ENCODE assay signal across 7 cellular contexts in the genomic region with DNA sequence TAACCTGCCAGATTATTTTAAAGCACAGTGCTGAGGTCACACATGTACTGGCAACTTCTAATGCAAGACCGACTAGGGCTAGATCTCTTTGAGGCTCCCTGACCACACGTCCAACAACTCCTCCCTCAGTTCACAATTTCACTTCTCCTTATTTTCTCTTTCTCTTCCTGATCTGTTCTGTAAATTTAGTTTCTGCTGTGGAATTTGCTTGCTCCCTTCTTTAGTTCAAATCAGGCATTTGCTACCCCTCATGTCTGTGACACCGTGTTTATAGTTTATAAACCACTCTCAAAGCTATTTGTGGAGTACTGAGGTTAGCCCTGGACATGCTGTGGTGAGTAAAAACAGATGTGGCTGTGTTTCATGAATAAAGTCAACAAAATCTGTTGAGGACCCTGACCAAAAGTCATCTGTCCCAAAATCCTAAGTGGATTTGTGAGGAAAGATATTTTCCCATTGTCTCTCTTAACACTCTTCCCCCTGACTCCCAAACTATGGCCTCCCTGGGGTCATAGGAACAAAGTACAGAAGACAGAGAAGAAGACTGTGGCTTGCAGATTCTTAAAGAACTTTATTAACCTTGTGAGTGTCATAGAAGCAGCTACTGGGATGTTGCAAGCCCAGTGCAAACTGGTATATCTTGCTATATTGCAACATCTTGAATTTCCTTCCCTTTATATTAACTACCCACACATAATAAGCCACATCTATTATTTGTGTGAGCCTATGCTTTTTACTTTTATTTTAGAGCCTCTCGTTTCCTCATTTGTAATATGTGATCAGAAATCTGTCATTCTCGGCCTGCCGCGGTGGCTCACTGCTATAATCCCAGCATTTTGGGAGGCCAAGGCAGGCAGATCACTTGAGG. TPM values are rescaled to one million over a fixed set of nuclear protein-coding genes. Genes with fewer than 3 reads are reported as not detected.
DNase-seq lines count a peak whose midpoint lies in the region; ATAC-seq and TF ChIP-seq lines count a peak whose summit lies in the region.

No MANE protein-coding gene starts in this region.

- peak overlapping the region; percentile 27; the same call in 1 of the 2 replicates for H2AFZ ChIP-seq in Karpas-422 (ENCODE audit: low read length)

- no peaks in the 10 kb centered on the region for H3K9me3 ChIP-seq in Karpas-422 (ENCODE audit: low read length)
- no peaks in the 10 kb centered on the region for H3K9me3 ChIP-seq in upper lobe of left lung
- H3K9me3 ChIP-seq in SJCRH30 (replicated peaks), result no peaks in the 10 kb centered on the region

- H3K9ac ChIP-seq in Karpas-422 (ENCODE audit: low read length), result peak overlapping the region; percentile 9

- H3K79me2 ChIP-seq in Karpas-422 (ENCODE audit: low read length), result peaks cover 19% of the 10 kb centered on the region

- ATAC-seq in GM21447 (IDR thresholded peaks at IDR 0.05; ENCODE audit: unreplicated experiment), result peak; percentile 28
- peak in 1 of 2 donors; percentile 30 for ATAC-seq in upper lobe of left lung (ENCODE audit: low FRiP score in 2 of 2)

- DNase-seq in Karpas-422 (peak; percentile 40), fibroblast of villous mesenchyme (ENCODE audit: low read depth) (peak; percentile 73), upper lobe of left lung (peak in 1 of 2 donors; percentile 34), SJCRH30 (no peak), dedifferentiated amniotic fluid mesenchymal stem cell (ENCODE audit: extremely low spot score) (no peak), D341Med (ENCODE audit: low spot score) (no peak)

- WGBS in upper lobe of left lung, 2 donors, result 56 to 68% methylated on average over 7 of the region's 7 CpGs

- H4K20me1 ChIP-seq in Karpas-422 (ENCODE audit: insufficient read depth, low read depth, low read length), result peaks cover 4% of the 10 kb centered on the region; the same call in 1 of the 2 replicates

- peaks cover 50% of the 10 kb centered on the region for H3K4me1 ChIP-seq in Karpas-422 (ENCODE audit: low read length)
- peaks cover 14 to 23% (median 19%) of the 10 kb centered on the region in 4 donors for H3K4me1 ChIP-seq in upper lobe of left lung
- peaks cover 3% of the 10 kb centered on the region for H3K4me1 ChIP-seq in SJCRH30

- H3K27ac ChIP-seq in Karpas-422 (ENCODE audit: low read length), result peak overlapping the region; percentile 22
- peak overlapping the region; percentile 54 to 86 (median 72) for H3K27ac ChIP-seq in upper lobe of left lung
- no peak overlapping the region for H3K27ac ChIP-seq in SJCRH30

- no peaks in the 10 kb centered on the region for H3K27me3 ChIP-seq in Karpas-422 (ENCODE audit: low read length)
- no peaks in the 10 kb centered on the region for H3K27me3 ChIP-seq in upper lobe of left lung
- peaks cover 23% of the 10 kb centered on the region for H3K27me3 ChIP-seq in SJCRH30

- TF ChIP-seq POLR2A in upper lobe of left lung (IDR thresholded peaks at IDR 0.05), result peak in 1 of 4 donors; percentile 58

- H3K36me3 ChIP-seq in Karpas-422 (ENCODE audit: insufficient read depth, low read length), result no peaks in the 10 kb centered on the region
- no peaks in the 10 kb centered on the region for H3K36me3 ChIP-seq in upper lobe of left lung
- no peaks in the 10 kb centered on the region for H3K36me3 ChIP-seq in SJCRH30

- TF ChIP-seq CTCF in fibroblast of villous mesenchyme (IDR thresholded peaks at IDR 0.05; ENCODE audit: insufficient read depth, low read depth, low read length) (no peak), upper lobe of left lung (IDR thresholded peaks at IDR 0.05) (no peak)

- H3K4me3 ChIP-seq in Karpas-422 (ENCODE audit: low read length) (no peak overlapping the region), fibroblast of villous mesenchyme (ENCODE audit: low read depth, low read length) (no peak overlapping the region), upper lobe of left lung (no peak overlapping the region), SJCRH30 (no peak overlapping the region)

- TF ChIP-seq EP300 in upper lobe of left lung (IDR thresholded peaks at IDR 0.05), result no peak

- no peak overlapping the region for H3K4me2 ChIP-seq in Karpas-422 (ENCODE audit: low read depth, low read length, poor library complexity, severe bottlenecking)

- H3K9me2 ChIP-seq in Karpas-422 (replicated peaks; ENCODE audit: insufficient read depth, low read length), result no peaks in the 10 kb centered on the region

RNA-seq across cellular contexts. Expression of gene NAGK, which starts 3.5 kb away (rescaled TPM):
- total RNA-seq in Karpas-422 (2014; rRNA removed; shearing (Covaris generic); ENCODE audit: low replicate concordance), result 38.2 and 57.3 TPM in 2 replicates
- total RNA-seq in fibroblast of villous mesenchyme (42.7 and 50.6 TPM in 2 replicates), upper lobe of left lung (100 to 1,000 TPM in 4 of 6 donors, 10 to 100 TPM in 2; 51.4 to 157 (median 139) TPM)
- total RNA-seq in SJCRH30 (2014; rRNA removed; shearing (Covaris generic)), result 46.8 and 49.3 TPM in 2 replicates

Comparison
In these comparisons a context has a peak if more than half of its experiments do, and no peak if none do; other contexts are left out.
1. DNase-seq: peak in Karpas-422 (single experiment) and fibroblast of villous mesenchyme (single experiment); none in SJCRH30 (0 of 2), dedifferentiated amniotic fluid mesenchymal stem cell (single experiment) and D341Med (single experiment).